1 cellular context compared by ENCODE assay signal in genomic region chr2:62663443-62663842, GRCh38.
TF ChIP-seq lines count a peak whose summit lies in the region.

No MANE protein-coding gene starts in this region.

TF ChIP-seq in H1, 55 proteins besides CTCF, POLR2A, EP300 and RAD21:
- TF ChIP-seq KDM4A (IDR thresholded peaks at IDR 0.05; ENCODE audit: low read depth, low read length, severe bottlenecking) (no peak), BRCA1 (IDR thresholded peaks at IDR 0.05; ENCODE audit: low read depth, low read length) (no peak), YY1 (IDR thresholded peaks at IDR 0.05; ENCODE audit: low read depth, low read length) (no peak), EGR1 (IDR thresholded peaks at IDR 0.05; ENCODE audit: borderline replicate concordance, low read depth, low read length) (no peak), KDM1A (IDR thresholded peaks at IDR 0.05; ENCODE audit: borderline replicate concordance, low read length) (no peak), EZH2 (IDR thresholded peaks at IDR 0.05; ENCODE audit: low read depth, low read length, severe bottlenecking) (no peak), MAX (IDR thresholded peaks at IDR 0.05) (no peak), HDAC6 (IDR thresholded peaks at IDR 0.05; ENCODE audit: low read depth, low read length) (no peak), PHF8 (conservative IDR thresholded peaks at IDR 0.05; ENCODE audit: low read depth, low read length) (no peak), SIRT6 (IDR thresholded peaks at IDR 0.05; ENCODE audit: low read length) (no peak), NRF1 (IDR thresholded peaks at IDR 0.05; ENCODE audit: low read depth, low read length) (no peak), NANOG (IDR thresholded peaks at IDR 0.05; ENCODE audit: insufficient read depth, low read depth, low read length, poor library complexity, severe bottlenecking) (no peak), SP2 (IDR thresholded peaks at IDR 0.05; ENCODE audit: low read length) (no peak), ATF2 (IDR thresholded peaks at IDR 0.05; ENCODE audit: low read length) (no peak), MAFK (IDR thresholded peaks at IDR 0.05; ENCODE audit: low read depth, low read length) (no peak), E2F6 (IDR thresholded peaks at IDR 0.05) (no peak)
